In genomic region chr11:69948256-69949141, GRCh38 we compare ENCODE assay signal across 1 cellular context.
A peak's percentile ranks its signal among the peaks of the same experiment; 100 is the strongest.
TF ChIP-seq lines count a peak whose summit lies in the region.

No MANE protein-coding gene starts in this region.

TF ChIP-seq in K562, 482 proteins besides CTCF, POLR2A, EP300 and RAD21 (continued from another document and continues in another):
- TF ChIP-seq UBTF (IDR thresholded peaks at IDR 0.05; ENCODE audit: borderline replicate concordance in 1 of 2, low read depth in 2 of 2, low read length in 2 of 2) = peak; percentile 57 to 96; a peak in 3 of 4 replicates
- TF ChIP-seq RNF2 (IDR thresholded peaks at IDR 0.05) = peak; percentile 57; the same call in 1 of the 2 replicates
- TF ChIP-seq CREBBP (IDR thresholded peaks at IDR 0.05; ENCODE audit: low read depth, low read length) = no peak
- TF ChIP-seq HNRNPUL1 (IDR thresholded peaks at IDR 0.05; ENCODE audit: low read length) = no peak
- TF ChIP-seq NCOA2 (IDR thresholded peaks at IDR 0.05; ENCODE audit: partially characterized antibody in 2 of 2) = no peak
- no peak for TF ChIP-seq ZZZ3 (IDR thresholded peaks at IDR 0.05)
- TF ChIP-seq ZNF740 (CRISPR knock-in tag; IDR thresholded peaks at IDR 0.05) = peak; percentile 69
- TF ChIP-seq ZNF740 (tag; IDR thresholded peaks at IDR 0.05) = 0 out of 4 replicates have a peak, but pooled peaks of 1 of the 2 experiments have one; percentile 41
- no peak for TF ChIP-seq ZEB2 (IDR thresholded peaks at IDR 0.05)
- peak; percentile 90 for TF ChIP-seq CCNT2 (IDR thresholded peaks at IDR 0.05; ENCODE audit: borderline replicate concordance, extremely low read depth, insufficient read length, low read depth, low read length)
- no peak for TF ChIP-seq E2F5 (CRISPR knock-in tag; IDR thresholded peaks at IDR 0.05)
- peak; percentile 59; the same call in 1 of the 2 replicates for TF ChIP-seq MBD2 (IDR thresholded peaks at IDR 0.05; ENCODE audit: borderline replicate concordance, low read depth)
- TF ChIP-seq MEF2D (tag; conservative IDR thresholded peaks at IDR 0.05; ENCODE audit: low read depth) = no peak
- TF ChIP-seq TARDBP (IDR thresholded peaks at IDR 0.05) = 0 out of 2 replicates have a peak, but pooled peaks have one; percentile 39
- TF ChIP-seq IRF2 (CRISPR knock-in tag; IDR thresholded peaks at IDR 0.05) = no peak
- peak in 1 of 2 experiments; percentile 49 for TF ChIP-seq E2F6 (IDR thresholded peaks at IDR 0.05; ENCODE audit: borderline replicate concordance in 1 of 2, extremely low read depth in 1 of 2, insufficient read depth in 1 of 2, insufficient read length in 1 of 2, low read depth in 1 of 2, low read length in 1 of 2, poor library complexity in 1 of 2, severe bottlenecking in 1 of 2)
- TF ChIP-seq TRIM24 (IDR thresholded peaks at IDR 0.05) = peak; percentile 71 to 86
- 0 out of 2 replicates have a peak, but pooled peaks have one; percentile 22 for TF ChIP-seq CC2D1A (IDR thresholded peaks at IDR 0.05)
- TF ChIP-seq E4F1 (CRISPR knock-in tag; IDR thresholded peaks at IDR 0.05; ENCODE audit: borderline replicate concordance) = no peak
- TF ChIP-seq SIN3B (IDR thresholded peaks at IDR 0.05; ENCODE audit: low read depth) = no peak
- no peak for TF ChIP-seq NR1H2 (CRISPR knock-in tag; IDR thresholded peaks at IDR 0.05)
- peak; percentile 73 for TF ChIP-seq LEF1 (IDR thresholded peaks at IDR 0.05)
- no peak for TF ChIP-seq RBM14 (IDR thresholded peaks at IDR 0.05; ENCODE audit: borderline replicate concordance, insufficient read depth, low read depth, low read length)
- no peak for TF ChIP-seq SMARCB1 (IDR thresholded peaks at IDR 0.05; ENCODE audit: insufficient read length, low read depth)
- no peak for TF ChIP-seq BRD9 (IDR thresholded peaks at IDR 0.05; ENCODE audit: low read depth, partially characterized antibody)
- TF ChIP-seq ZBTB2 (IDR thresholded peaks at IDR 0.05) = peak; percentile 76; the same call in 1 of the 2 replicates
- no peak for TF ChIP-seq NR0B1 (IDR thresholded peaks at IDR 0.05; ENCODE audit: partially characterized antibody)
- TF ChIP-seq ETV1 (tag; conservative IDR thresholded peaks at IDR 0.05; ENCODE audit: low read depth) = no peak
- peak; percentile 90 for TF ChIP-seq TEAD4 (IDR thresholded peaks at IDR 0.05; ENCODE audit: low read length)
- TF ChIP-seq TEAD4 (CRISPR knock-in tag; IDR thresholded peaks at IDR 0.05; ENCODE audit: borderline replicate concordance) = no peak
- peak; percentile 57; the same call in 1 of the 2 replicates for TF ChIP-seq ATF7 (IDR thresholded peaks at IDR 0.05)
- peak; percentile 27 for TF ChIP-seq PRDM10 (IDR thresholded peaks at IDR 0.05; ENCODE audit: partially characterized antibody)
- TF ChIP-seq KLF1 (tag; IDR thresholded peaks at IDR 0.05) = peak; percentile 55; the same call in 1 of the 2 replicates
- TF ChIP-seq ILF3 (IDR thresholded peaks at IDR 0.05; ENCODE audit: borderline replicate concordance) = no peak
- TF ChIP-seq TCF7 (IDR thresholded peaks at IDR 0.05; ENCODE audit: borderline replicate concordance) = peak; percentile 83; the same call in 1 of the 2 replicates
- no peak for TF ChIP-seq CHD4 (IDR thresholded peaks at IDR 0.05; ENCODE audit: insufficient read depth, insufficient replicate concordance, low read depth, low read length, poor library complexity, severe bottlenecking)
- TF ChIP-seq ZNF239 (CRISPR knock-in tag; IDR thresholded peaks at IDR 0.05) = no peak
- TF ChIP-seq PKNOX1 (IDR thresholded peaks at IDR 0.05) = no peak
- TF ChIP-seq ZFP36 (IDR thresholded peaks at IDR 0.05; ENCODE audit: low read depth, low read length, partially characterized antibody) = no peak
- TF ChIP-seq SMARCC2 (IDR thresholded peaks at IDR 0.05; ENCODE audit: low read depth) = peak; percentile 91
- TF ChIP-seq GABPA (tag; conservative IDR thresholded peaks at IDR 0.05; ENCODE audit: low read depth) = no peak
- TF ChIP-seq STAT5B (CRISPR knock-in tag; IDR thresholded peaks at IDR 0.05) = no peak
- no peak for TF ChIP-seq ZNF444 (CRISPR knock-in tag; IDR thresholded peaks at IDR 0.05)
- no peak; the same call in 1 of the 2 replicates for TF ChIP-seq C11orf30 (IDR thresholded peaks at IDR 0.05; ENCODE audit: low read depth)
- no peak for TF ChIP-seq ZNF384 (IDR thresholded peaks at IDR 0.05; ENCODE audit: low read depth, low read length)
- no peak for TF ChIP-seq ZNF449 (CRISPR knock-in tag; IDR thresholded peaks at IDR 0.05)
